Comparison of ENCODE assay signal across 18 cellular contexts in the genomic region with DNA sequence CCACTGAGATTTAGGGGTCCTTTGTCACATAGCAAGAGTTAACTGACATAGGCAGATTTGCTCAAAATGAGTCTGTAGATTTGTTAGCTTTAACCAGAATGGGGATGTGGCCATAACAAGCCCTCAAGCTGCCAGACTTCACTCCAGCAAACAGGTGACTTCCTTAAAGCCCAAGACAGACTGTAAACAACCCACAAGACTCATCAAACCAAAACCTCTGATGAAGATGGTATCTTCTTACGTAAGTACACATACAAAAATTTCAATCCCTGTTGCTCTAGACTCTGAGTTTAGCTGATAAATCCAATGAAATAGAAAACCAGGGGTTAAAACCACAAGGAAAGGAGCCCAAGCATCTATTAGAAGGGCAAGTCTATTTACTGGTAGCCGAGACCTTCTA. TPM values are rescaled to one million over a fixed set of nuclear protein-coding genes. Genes with fewer than 3 reads are reported as not detected.
A peak's percentile ranks its signal among the peaks of the same experiment; 100 is the strongest.
DNase-seq lines count a peak whose midpoint lies in the region; FAIRE-seq and TF ChIP-seq lines count a peak whose summit lies in the region.
"Had no signal": no experiment of that assay in that cellular context is flagged by ENCODE, and none has a peak within 500 bp of the region (broad histone marks: within the 10 kb centered on the region; RNA-seq: fewer than 3 reads in every experiment).

No MANE protein-coding gene starts in this region.

- peaks cover 29% of the 10 kb centered on the region for H3K4me1 Mint-ChIP-seq in activated naive CD4-positive, alpha-beta T cell treated with anti-CD3 and anti-CD28 coated beads, Interleukin-2, amount 50 U/mL, for 24 hours

- FAIRE-seq in small intestine (lab: Jason Lieb, UNC) (no peak), GM12892 (lab: Jason Lieb, UNC) (no peak)

- no peak overlapping the region for H3K9ac ChIP-seq in colonic mucosa (ENCODE audit: low read depth in 2 of 2, low read length in 2 of 2)

- no peak for TF ChIP-seq POLR2A in GM12892 (IDR thresholded peaks at IDR 0.05; ENCODE audit: low read depth, low read length)

- H3K9me3 ChIP-seq in small intestine (ENCODE audit: control insufficient read depth, low read depth), result no peaks in the 10 kb centered on the region
- no peaks in the 10 kb centered on the region for H3K9me3 ChIP-seq in colonic mucosa
- H3K9me3 ChIP-seq: adrenal gland, MG63, tibial nerve had no signal

- H3K27me3 ChIP-seq in small intestine (ENCODE audit: control insufficient read depth in 2 of 2, insufficient read depth in 2 of 2, low read length in 2 of 2) (no peaks in the 10 kb centered on the region), colonic mucosa (no peaks in the 10 kb centered on the region)
- H3K27me3 ChIP-seq: adrenal gland, hepatocyte, MG63, tibial nerve had no signal

- peak overlapping the region; percentile 43 for H3K27ac Mint-ChIP-seq in activated naive CD4-positive, alpha-beta T cell treated with anti-CD3 and anti-CD28 coated beads, Interleukin-2, amount 50 U/mL, for 24 hours

- no peak for TF ChIP-seq CTCF in colonic mucosa (IDR thresholded peaks at IDR 0.05)

- H3K4me3 Mint-ChIP-seq in activated naive CD4-positive, alpha-beta T cell treated with anti-CD3 and anti-CD28 coated beads, Interleukin-2, amount 50 U/mL, for 24 hours, result peak overlapping the region; percentile 13

- WGBS in small intestine, 3 donors, result 73 to 91% (median 80%) methylated on average over 2 of the region's 2 CpGs

- H3K36me3 Mint-ChIP-seq in activated naive CD4-positive, alpha-beta T cell treated with anti-CD3 and anti-CD28 coated beads, Interleukin-2, amount 50 U/mL, for 24 hours, result no peaks in the 10 kb centered on the region

- DNase-seq in activated naive CD4-positive, alpha-beta T cell treated with Interleukin-2 at 50 U/mL for 16 hours, result no peak
- peak in 3 of 5 donors; percentile 17 to 39 (median 18) for DNase-seq in T-helper 1 cell
- DNase-seq in central memory CD4-positive, alpha-beta T cell, result peak; percentile 71
- DNase-seq in small intestine, result peak; percentile 48
- DNase-seq in putamen (ENCODE audit: low spot score), result no peak
- no peak for DNase-seq in GM12892 (ENCODE audit: insufficient read length)
- no peak for DNase-seq in colonic mucosa
- DNase-seq: adrenal gland; caudate nucleus; MG63; NCI-H187; NCI-H345; Right ventricle myocardium superior; stimulated activated CD4-positive, alpha-beta T cell treated with anti-CD3 and anti-CD28 coated beads, Interleukin-4, amount 100 ng/mL, for 1 hour; stimulated activated CD8-positive, alpha-beta memory T cell treated with anti-CD3 and anti-CD28 coated beads, Interleukin-4, amount 100 ng/mL, for 48 hours had no signal

- H3K27ac ChIP-seq in small intestine (ENCODE audit: low read depth in 1 of 2, low read length in 1 of 2) (peak overlapping the region in 1 of 2 donors; percentile 70), colonic mucosa (no peak overlapping the region)
- H3K27ac ChIP-seq: adrenal gland, hepatocyte, tibial nerve had no signal

- no peaks in the 10 kb centered on the region for H3K36me3 ChIP-seq in small intestine (ENCODE audit: control insufficient read depth in 2 of 2, insufficient read depth in 2 of 2, low read length in 2 of 2)
- H3K36me3 ChIP-seq in colonic mucosa, result no peaks in the 10 kb centered on the region
- H3K36me3 ChIP-seq: adrenal gland, MG63, tibial nerve had no signal

- no peak overlapping the region for H3K4me3 ChIP-seq in small intestine (ENCODE audit: low read depth in 1 of 2, low read length in 2 of 2)
- H3K4me3 ChIP-seq in colonic mucosa, result no peak overlapping the region
- H3K4me3 ChIP-seq: adrenal gland, hepatocyte, MG63, tibial nerve had no signal

- no peaks in the 10 kb centered on the region for H3K9me3 Mint-ChIP-seq in activated naive CD4-positive, alpha-beta T cell treated with anti-CD3 and anti-CD28 coated beads, Interleukin-2, amount 50 U/mL, for 24 hours

- intact Hi-C loops in colonic mucosa (cut with DNase I), result no loop called here

- no peaks in the 10 kb centered on the region for H3K27me3 Mint-ChIP-seq in activated naive CD4-positive, alpha-beta T cell treated with anti-CD3 and anti-CD28 coated beads, Interleukin-2, amount 50 U/mL, for 24 hours

- H3K4me1 ChIP-seq in small intestine (ENCODE audit: control insufficient read depth in 2 of 2, insufficient read depth in 1 of 2, low read depth in 1 of 2, low read length in 1 of 2) (peaks cover 0 to 4% of the 10 kb centered on the region in 2 donors), colonic mucosa (no peaks in the 10 kb centered on the region)
- H3K4me1 ChIP-seq: adrenal gland, tibial nerve had no signal

RNA-seq across cellular contexts. Expression of gene ZBTB20, which starts 18.2 kb away (rescaled TPM):
- polyA plus RNA-seq in small intestine, result 1 to 10 TPM in 2 of 3 donors, under 1 TPM in 1; 0.27 to 2.2 (median 1.3) TPM
- 1.8 TPM for polyA plus RNA-seq in GM12892 (2012; ENCODE audit: missing spikeins)
- total RNA-seq in colonic mucosa, result 10 to 100 TPM; 12.7 to 21.2 TPM

Comparison
In these comparisons a context has a peak if more than half of its experiments do, and no peak if none do; other contexts are left out.
1. DNase-seq: peak in T-helper 1 cell (3 of 5), central memory CD4-positive, alpha-beta T cell (single experiment) and small intestine (single experiment); none in activated naive CD4-positive, alpha-beta T cell treated with Interleukin-2 at 50 U/mL for 16 hours (single experiment), putamen (single experiment), GM12892 (single experiment) and colonic mucosa (single experiment).